Comparison of ENCODE assay signal across 8 cellular contexts in genomic region chr16:9134739-9135138, GRCh38. TPM values are rescaled to one million over a fixed set of nuclear protein-coding genes. Genes with fewer than 3 reads are reported as not detected.
DNase-seq lines count a peak whose midpoint lies in the region; ATAC-seq and TF ChIP-seq lines count a peak whose summit lies in the region.

No MANE protein-coding gene starts in this region.

- peaks cover 8% of the 10 kb centered on the region for H3K4me1 Mint-ChIP-seq in neural progenitor cell

- no peak overlapping the region for H3K4me2 ChIP-seq in neural progenitor cell

- H3K9me3 ChIP-seq in neural progenitor cell (ENCODE audit: low read depth) (no peaks in the 10 kb centered on the region), thyroid gland (no peaks in the 10 kb centered on the region)

- ATAC-seq in HG03135 (IDR thresholded peaks at IDR 0.05; ENCODE audit: unreplicated experiment) (peak; percentile 40), esophagus mucosa (peak; percentile 58)

- no peaks in the 10 kb centered on the region for H3K79me2 ChIP-seq in neural progenitor cell (ENCODE audit: low read depth)

- H3K27me3 Mint-ChIP-seq in neural progenitor cell (ENCODE audit: insufficient read depth, low read depth) = peaks cover 2% of the 10 kb centered on the region

- WGBS in thyroid gland, 2 donors = 18 to 30% methylated on average over 4 to 5 of the region's 5 CpGs

- intact Hi-C loops in thyroid gland (cut with DNase I) = no loop called here

- no peaks in the 10 kb centered on the region for H3F3A ChIP-seq in neural progenitor cell (ENCODE audit: low read depth)

- no peak overlapping the region for H3K27ac ChIP-seq in 22Rv1
- no peak overlapping the region for H3K27ac ChIP-seq in neural progenitor cell
- H3K27ac ChIP-seq in thyroid gland = no peak overlapping the region

- no peak overlapping the region for H3K27ac Mint-ChIP-seq in neural progenitor cell

- no peak overlapping the region for H3K9ac ChIP-seq in neural progenitor cell

- TF ChIP-seq POLR2A in thyroid gland (IDR thresholded peaks at IDR 0.05) = no peak

- no peaks in the 10 kb centered on the region for H3K9me3 Mint-ChIP-seq in neural progenitor cell

- TF ChIP-seq CTCF in 22Rv1 (IDR thresholded peaks at IDR 0.05) (peak; percentile 50), GM12873 (IDR thresholded peaks at IDR 0.05; ENCODE audit: insufficient read depth, low read depth, low read length, missing control alignments) (peak; percentile 81), neural progenitor cell (IDR thresholded peaks at IDR 0.05) (peak; percentile 74), thyroid gland (IDR thresholded peaks at IDR 0.05) (peak in 4 of 6 experiments; percentile 21 to 45 (median 38))

- H3K4me3 ChIP-seq in neural progenitor cell = no peak overlapping the region
- no peak overlapping the region for H3K4me3 ChIP-seq in thyroid gland (replicated peaks in 1 of 3)

- peak; percentile 50 for DNase-seq in NCI-H748 (lab: John Stamatoyannopoulos, UW; ENCODE audit: unreplicated experiment)
- peak; percentile 36 to 43 for DNase-seq in activated CD8-positive, alpha-beta memory T cell treated with anti-CD3 and anti-CD28 coated beads for 4 hours (ENCODE audit: low read depth in 2 of 2)
- peak; percentile 82 for DNase-seq in neural progenitor cell (ENCODE audit: low spot score)
- peak; percentile 39 to 45 for DNase-seq in thyroid gland

- H3K36me3 Mint-ChIP-seq in neural progenitor cell = no peaks in the 10 kb centered on the region

- no peak overlapping the region for H3K4me3 Mint-ChIP-seq in neural progenitor cell

- H4K20me1 ChIP-seq in neural progenitor cell (ENCODE audit: low read depth) = peaks cover 5% of the 10 kb centered on the region

- no peaks in the 10 kb centered on the region for H3K36me3 ChIP-seq in neural progenitor cell
- no peaks in the 10 kb centered on the region for H3K36me3 ChIP-seq in thyroid gland

- H3K4me1 ChIP-seq in neural progenitor cell = no peaks in the 10 kb centered on the region
- peaks cover 0 to 5% of the 10 kb centered on the region in 2 donors for H3K4me1 ChIP-seq in thyroid gland

- H2AFZ ChIP-seq in neural progenitor cell (replicated peaks) = no peak overlapping the region

- H3K27me3 ChIP-seq in neural progenitor cell (no peaks in the 10 kb centered on the region), thyroid gland (no peaks in the 10 kb centered on the region)

RNA-seq across cellular contexts. Expression of gene HAPSTR1, which starts 43.3 kb away (rescaled TPM):
- 50.1 TPM for total RNA-seq in esophagus mucosa
- total RNA-seq in neural progenitor cell (ENCODE audit: low replicate concordance) = 64.2 and 77.3 TPM in 2 replicates
- 100 to 1,000 TPM in 1 of 4 donors, 10 to 100 TPM in 3; 59.0 to 107 (median 68.7) TPM for total RNA-seq in thyroid gland
